8 cellular contexts compared by ENCODE assay signal in genomic region chr2:226802573-226802972, GRCh38. TPM values are rescaled to one million over a fixed set of nuclear protein-coding genes. Genes with fewer than 3 reads are reported as not detected.
DNase-seq lines count a peak whose midpoint lies in the region; ATAC-seq and TF ChIP-seq lines count a peak whose summit lies in the region.

No MANE protein-coding gene starts in this region.

- H2BK120ac ChIP-seq in trophoblast cell (ENCODE audit: insufficient read depth, low read length, poor library complexity) = no peak overlapping the region

- H3K36me3 ChIP-seq in trophoblast cell (ENCODE audit: control insufficient read depth in 1 of 2, insufficient read depth in 2 of 2, low read length in 2 of 2) = peaks cover 3 to 4% of the 10 kb centered on the region in 2 experiments

- H3K4me3 ChIP-seq in NB4 (ENCODE audit: low read depth, low read length) (no peak overlapping the region), trophoblast cell (ENCODE audit: low read depth, low read length) (no peak overlapping the region)

- no peak overlapping the region for H4K12ac ChIP-seq in trophoblast cell (ENCODE audit: low read depth, low read length)

- H3K27me3 ChIP-seq in trophoblast cell (ENCODE audit: insufficient read depth, low read length) = no peaks in the 10 kb centered on the region

- no peak overlapping the region for H3K23ac ChIP-seq in trophoblast cell (ENCODE audit: low read length)

- no peak overlapping the region for H3K27ac Mint-ChIP-seq in activated CD4-positive, alpha-beta T cell treated with anti-CD3 and anti-CD28 coated beads, Interleukin-2, amount 10 ng/mL, durations not matched to agents 24 days and 14 days

- WGBS in trophoblast cell (ENCODE audit: extremely low coverage, insufficient coverage, insufficient read length) = no CpG with 5 or more reads among the region's 4 CpGs

- no peak overlapping the region for H3K18ac ChIP-seq in trophoblast cell (ENCODE audit: low read length)

- H3K79me1 ChIP-seq in trophoblast cell (ENCODE audit: low read length) = peaks cover 20% of the 10 kb centered on the region

- peaks cover 17% of the 10 kb centered on the region for H3K79me2 ChIP-seq in trophoblast cell (ENCODE audit: control insufficient read depth, insufficient read depth, low read length, poor library complexity)

- DNase-seq in activated CD4-positive, alpha-beta T cell treated with anti-CD3 and anti-CD28 coated beads, Interleukin-2, amount 10 ng/mL, durations not matched to agents 24 days and 14 days = peak; percentile 78
- no peak for DNase-seq in activated CD4-positive, alpha-beta T cell treated with anti-CD3 and anti-CD28 coated beads for 48 hours
- peak; percentile 90 for DNase-seq in NB4 (ENCODE audit: low read depth)
- DNase-seq in SIG-M5 treated with dmso at 0.1 percent for 504 hours (lab: John Stamatoyannopoulos, UW; ENCODE audit: unreplicated experiment) = peak; percentile 94
- DNase-seq in erythroblast (lab: John Stamatoyannopoulos, UW) = peak; percentile 86 to 91
- peak; percentile 44 to 93 for DNase-seq in trophoblast cell
- DNase-seq in stimulated activated CD4-positive, alpha-beta T cell treated with anti-CD3 and anti-CD28 coated beads, Interleukin-2, amount 100 ng/mL, for 24 hours = no peak

- no peak overlapping the region for H3K4ac ChIP-seq in trophoblast cell (ENCODE audit: low read depth, low read length)

- H3K4me1 Mint-ChIP-seq in activated CD4-positive, alpha-beta T cell treated with anti-CD3 and anti-CD28 coated beads, Interleukin-2, amount 10 ng/mL, durations not matched to agents 24 days and 14 days = peaks cover 20% of the 10 kb centered on the region

- no peak overlapping the region for H3K4me3 Mint-ChIP-seq in activated CD4-positive, alpha-beta T cell treated with anti-CD3 and anti-CD28 coated beads, Interleukin-2, amount 10 ng/mL, durations not matched to agents 24 days and 14 days

- H2BK5ac ChIP-seq in trophoblast cell (ENCODE audit: low read depth, low read length, poor library complexity) = no peak overlapping the region

- peaks cover 13 to 14% of the 10 kb centered on the region in 2 experiments for H3K4me1 ChIP-seq in trophoblast cell (ENCODE audit: control insufficient read depth in 1 of 2, insufficient read depth in 2 of 2, low read length in 2 of 2)

- ATAC-seq in HG02798 (IDR thresholded peaks at IDR 0.05; ENCODE audit: poor library complexity, unreplicated experiment) = no peak

- no peaks in the 10 kb centered on the region for H3K36me3 Mint-ChIP-seq in activated CD4-positive, alpha-beta T cell treated with anti-CD3 and anti-CD28 coated beads, Interleukin-2, amount 10 ng/mL, durations not matched to agents 24 days and 14 days (ENCODE audit: low read depth)

- no peaks in the 10 kb centered on the region for H3K9me3 Mint-ChIP-seq in activated CD4-positive, alpha-beta T cell treated with anti-CD3 and anti-CD28 coated beads, Interleukin-2, amount 10 ng/mL, durations not matched to agents 24 days and 14 days

- H4K91ac ChIP-seq in trophoblast cell (ENCODE audit: low read depth, low read length) = no peak overlapping the region

- no peak overlapping the region for H3K27ac ChIP-seq in trophoblast cell (ENCODE audit: low read depth, low read length)

- TF ChIP-seq CTCF in NB4 (IDR thresholded peaks at IDR 0.05; ENCODE audit: low read depth, low read length) = peak; percentile 43

- no peak overlapping the region for H3K14ac ChIP-seq in trophoblast cell (ENCODE audit: low read length)

- H2AFZ ChIP-seq in trophoblast cell (ENCODE audit: insufficient read depth, low read length, poor library complexity) = no peak overlapping the region

- H3K4me2 ChIP-seq in trophoblast cell (ENCODE audit: low read length) = no peak overlapping the region

- no peak overlapping the region for H2BK12ac ChIP-seq in trophoblast cell (ENCODE audit: low read length)

- H3K9ac ChIP-seq in trophoblast cell (ENCODE audit: low read length) = no peak overlapping the region

- intact Hi-C loops in activated CD4-positive, alpha-beta T cell treated with anti-CD3 and anti-CD28 coated beads, Interleukin-2, amount 10 ng/mL, durations not matched to agents 24 days and 14 days (cut with micrococcal nuclease) = loop anchor here (1.0 to 10.0 kb wide), 5 partner anchors 298 to 810 kb away; no protein-coding TSS in a partner anchor

- no peak overlapping the region for H2AK5ac ChIP-seq in trophoblast cell (ENCODE audit: low read length)

- peaks cover 29% of the 10 kb centered on the region for H3K27me3 Mint-ChIP-seq in activated CD4-positive, alpha-beta T cell treated with anti-CD3 and anti-CD28 coated beads, Interleukin-2, amount 10 ng/mL, durations not matched to agents 24 days and 14 days

- H4K8ac ChIP-seq in trophoblast cell (ENCODE audit: low read depth, low read length) = no peak overlapping the region

- TF ChIP-seq POLR2A in NB4 (IDR thresholded peaks at IDR 0.05; ENCODE audit: extremely low read depth, insufficient read length) (no peak), erythroblast (IDR thresholded peaks at IDR 0.05; ENCODE audit: low read length) (no peak)

- peaks cover 1% of the 10 kb centered on the region for H3K9me3 ChIP-seq in trophoblast cell (ENCODE audit: insufficient read depth, low read depth, low read length)

RNA-seq across cellular contexts. Expression of gene IRS1, which starts 3.0 kb away (rescaled TPM):
- 4.7 and 4.8 TPM in 2 replicates for total RNA-seq in activated CD4-positive, alpha-beta T cell treated with anti-CD3 and anti-CD28 coated beads, Interleukin-2, amount 10 ng/mL, durations not matched to agents 24 days and 14 days
- 22.0 and 23.0 TPM in 2 replicates for polyA plus RNA-seq in trophoblast cell (2013)

RNA-seq across cellular contexts. Expression of gene RHBDD1, which starts 33.3 kb away (rescaled TPM):
- total RNA-seq in activated CD4-positive, alpha-beta T cell treated with anti-CD3 and anti-CD28 coated beads, Interleukin-2, amount 10 ng/mL, durations not matched to agents 24 days and 14 days = 41.3 and 44.7 TPM in 2 replicates
- 16.9 and 17.3 TPM in 2 replicates for polyA plus RNA-seq in trophoblast cell (2013)

Comparison
In these comparisons a context has a peak if more than half of its experiments do, and no peak if none do; other contexts are left out.
1. DNase-seq: peak in activated CD4-positive, alpha-beta T cell treated with anti-CD3 and anti-CD28 coated beads, Interleukin-2, amount 10 ng/mL, durations not matched to agents 24 days and 14 days (single experiment), NB4 (single experiment), SIG-M5 treated with dmso at 0.1 percent for 504 hours (single experiment), erythroblast (2 of 2) and trophoblast cell (2 of 2); none in activated CD4-positive, alpha-beta T cell treated with anti-CD3 and anti-CD28 coated beads for 48 hours (single experiment) and stimulated activated CD4-positive, alpha-beta T cell treated with anti-CD3 and anti-CD28 coated beads, Interleukin-2, amount 100 ng/mL, for 24 hours (0 of 2).